ENCODE assay signal across 1 cellular context in the genomic region with DNA sequence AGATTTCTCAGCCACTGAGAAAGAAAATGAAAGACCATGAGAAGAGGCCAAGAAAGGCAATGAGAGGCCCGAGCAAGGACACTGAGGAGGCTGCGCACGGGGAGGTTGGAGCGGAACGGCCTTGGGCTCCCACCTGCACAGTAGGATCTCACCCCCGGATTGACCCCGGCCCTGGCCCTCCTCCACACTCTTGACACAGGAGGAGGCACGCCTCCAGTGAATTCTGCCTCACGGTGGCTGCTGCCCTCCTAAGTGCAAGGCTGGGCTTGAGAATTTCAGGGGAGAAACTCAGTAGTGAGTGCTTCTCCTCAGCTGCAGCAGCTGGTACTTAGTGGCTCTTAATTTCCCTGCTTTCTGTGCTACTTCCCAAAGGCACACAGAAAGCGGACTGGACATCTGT.
TF ChIP-seq lines count a peak whose summit lies in the region.

No MANE protein-coding gene starts in this region.

TF ChIP-seq in GM23338, 12 proteins besides CTCF, POLR2A, EP300 and RAD21 (continued from another document):
- TF ChIP-seq, protein P1, sequence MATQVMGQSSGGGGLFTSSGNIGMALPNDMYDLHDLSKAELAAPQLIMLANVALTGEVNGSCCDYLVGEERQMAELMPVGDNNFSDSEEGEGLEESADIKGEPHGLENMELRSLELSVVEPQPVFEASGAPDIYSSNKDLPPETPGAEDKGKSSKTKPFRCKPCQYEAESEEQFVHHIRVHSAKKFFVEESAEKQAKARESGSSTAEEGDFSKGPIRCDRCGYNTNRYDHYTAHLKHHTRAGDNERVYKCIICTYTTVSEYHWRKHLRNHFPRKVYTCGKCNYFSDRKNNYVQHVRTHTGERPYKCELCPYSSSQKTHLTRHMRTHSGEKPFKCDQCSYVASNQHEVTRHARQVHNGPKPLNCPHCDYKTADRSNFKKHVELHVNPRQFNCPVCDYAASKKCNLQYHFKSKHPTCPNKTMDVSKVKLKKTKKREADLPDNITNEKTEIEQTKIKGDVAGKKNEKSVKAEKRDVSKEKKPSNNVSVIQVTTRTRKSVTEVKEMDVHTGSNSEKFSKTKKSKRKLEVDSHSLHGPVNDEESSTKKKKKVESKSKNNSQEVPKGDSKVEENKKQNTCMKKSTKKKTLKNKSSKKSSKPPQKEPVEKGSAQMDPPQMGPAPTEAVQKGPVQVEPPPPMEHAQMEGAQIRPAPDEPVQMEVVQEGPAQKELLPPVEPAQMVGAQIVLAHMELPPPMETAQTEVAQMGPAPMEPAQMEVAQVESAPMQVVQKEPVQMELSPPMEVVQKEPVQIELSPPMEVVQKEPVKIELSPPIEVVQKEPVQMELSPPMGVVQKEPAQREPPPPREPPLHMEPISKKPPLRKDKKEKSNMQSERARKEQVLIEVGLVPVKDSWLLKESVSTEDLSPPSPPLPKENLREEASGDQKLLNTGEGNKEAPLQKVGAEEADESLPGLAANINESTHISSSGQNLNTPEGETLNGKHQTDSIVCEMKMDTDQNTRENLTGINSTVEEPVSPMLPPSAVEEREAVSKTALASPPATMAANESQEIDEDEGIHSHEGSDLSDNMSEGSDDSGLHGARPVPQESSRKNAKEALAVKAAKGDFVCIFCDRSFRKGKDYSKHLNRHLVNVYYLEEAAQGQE (IDR thresholded peaks at IDR 0.05; ENCODE audit: unreplicated experiment) = no peak
- TF ChIP-seq EZH2phosphoT487 (IDR thresholded peaks at IDR 0.05; ENCODE audit: unreplicated experiment) = no peak
